ENCODE assay signal across 28 cellular contexts in the genomic region with DNA sequence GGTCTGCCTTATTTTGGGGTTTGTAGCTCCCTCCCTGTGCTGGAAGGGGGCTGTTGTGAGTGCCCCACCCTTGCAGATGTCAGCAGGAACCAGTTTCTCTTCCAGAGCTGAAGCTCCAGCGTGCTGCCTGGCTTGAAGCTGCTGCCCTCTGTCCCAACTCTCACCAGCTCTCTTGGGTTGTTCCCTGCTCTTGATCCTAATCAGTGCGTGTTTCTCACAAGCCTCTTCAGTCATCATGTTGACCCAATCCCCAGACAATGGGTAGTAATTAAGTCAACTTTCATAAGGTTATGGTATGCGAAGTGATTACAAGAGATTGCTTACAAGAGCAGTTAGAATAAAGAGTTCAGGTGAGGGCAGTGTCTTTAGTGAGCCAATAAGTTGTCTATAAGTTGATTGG. TPM values are rescaled to one million over a fixed set of nuclear protein-coding genes. Genes with fewer than 3 reads are reported as not detected.
"Had no signal": no experiment of that assay in that cellular context is flagged by ENCODE, and none has a peak within 500 bp of the region (broad histone marks: within the 10 kb centered on the region; RNA-seq: fewer than 3 reads in every experiment).

No MANE protein-coding gene starts in this region.

- H3K4me3 ChIP-seq: pancreas, prostate gland, right lobe of liver, sigmoid colon, stomach, thoracic aorta, tibial artery, transverse colon, upper lobe of left lung, vagina had no signal

- H3K27me3 ChIP-seq: neutrophil, pancreas, right lobe of liver, sigmoid colon, stomach, tibial artery, transverse colon, upper lobe of left lung, vagina had no signal

- H3K9me3 ChIP-seq: neutrophil, pancreas, prostate gland, right lobe of liver, sigmoid colon, stomach, thoracic aorta, transverse colon, upper lobe of left lung, vagina had no signal

- FAIRE-seq: pancreas, small intestine, urothelium cell line had no signal

- H3K27ac Mint-ChIP-seq: naive thymus-derived CD8-positive, alpha-beta T cell; natural killer cell treated with Interleukin-12 subunit alpha and Interleukin-12 subunit beta and Interleukin-15 and Interleukin-18, amount 100 ng/mL, for 72 hours; nephron progenitor cell; stimulated activated effector memory CD8-positive, alpha-beta T cell treated with anti-CD3 and anti-CD28 coated beads, Interleukin-12 subunit alpha, Interleukin-12 subunit beta, amount 100 ng/mL, for 72 hours; stimulated activated naive B cell treated with anti-CD40 and anti-IgM and Interleukin-4, amounts not matched to agents 10 μg/mL and 1 μg/mL and 100 μg/mL, for 72 hours; stimulated activated naive CD8-positive, alpha-beta T cell treated with anti-CD3 and anti-CD28 coated beads, Interleukin-15, Interleukin-2, amounts not matched to agents 100 ng/mL and 50 ng/mL, for 24 hours had no signal

- H3K36me3 Mint-ChIP-seq: naive thymus-derived CD8-positive, alpha-beta T cell; natural killer cell treated with Interleukin-12 subunit alpha and Interleukin-12 subunit beta and Interleukin-15 and Interleukin-18, amount 100 ng/mL, for 72 hours; stimulated activated effector memory CD8-positive, alpha-beta T cell treated with anti-CD3 and anti-CD28 coated beads, Interleukin-12 subunit alpha, Interleukin-12 subunit beta, amount 100 ng/mL, for 72 hours; stimulated activated naive B cell treated with anti-CD40 and anti-IgM and Interleukin-4, amounts not matched to agents 10 μg/mL and 1 μg/mL and 100 μg/mL, for 72 hours had no signal

- H3K27ac ChIP-seq: neutrophil, pancreas, prostate gland, right lobe of liver, sigmoid colon, stomach, thoracic aorta, tibial artery, transverse colon, upper lobe of left lung, vagina had no signal

- H3K4me3 Mint-ChIP-seq: naive thymus-derived CD8-positive, alpha-beta T cell; natural killer cell treated with Interleukin-12 subunit alpha and Interleukin-12 subunit beta and Interleukin-15 and Interleukin-18, amount 100 ng/mL, for 72 hours; nephron progenitor cell; neural crest cell; stimulated activated effector memory CD8-positive, alpha-beta T cell treated with anti-CD3 and anti-CD28 coated beads, Interleukin-12 subunit alpha, Interleukin-12 subunit beta, amount 100 ng/mL, for 72 hours; stimulated activated naive B cell treated with anti-CD40 and anti-IgM and Interleukin-4, amounts not matched to agents 10 μg/mL and 1 μg/mL and 100 μg/mL, for 72 hours; stimulated activated naive CD8-positive, alpha-beta T cell treated with anti-CD3 and anti-CD28 coated beads, Interleukin-15, Interleukin-2, amounts not matched to agents 100 ng/mL and 50 ng/mL, for 24 hours had no signal

- H3K9me3 Mint-ChIP-seq: natural killer cell treated with Interleukin-12 subunit alpha and Interleukin-12 subunit beta and Interleukin-15 and Interleukin-18, amount 100 ng/mL, for 72 hours; stimulated activated naive CD8-positive, alpha-beta T cell treated with anti-CD3 and anti-CD28 coated beads, Interleukin-15, Interleukin-2, amounts not matched to agents 100 ng/mL and 50 ng/mL, for 24 hours had no signal

- DNase-seq: naive thymus-derived CD8-positive, alpha-beta T cell; nephron progenitor cell; nucleus accumbens; pancreas; right cardiac atrium; right lobe of liver; sigmoid colon; small intestine; stimulated activated CD4-positive, alpha-beta T cell treated with anti-CD3 and anti-CD28 coated beads, Interleukin-15, amount 100 ng/mL, for 24 hours; stimulated activated CD4-positive, alpha-beta T cell treated with anti-CD3 and anti-CD28 coated beads, Interleukin-2, amount 100 ng/mL, for 24 hours; stimulated activated CD4-positive, alpha-beta T cell treated with anti-CD3 and anti-CD28 coated beads, Interleukin-2, amount 100 ng/mL, for 48 hours; stimulated activated CD4-positive, alpha-beta T cell treated with anti-CD3 and anti-CD28 coated beads, Interleukin-4, amount 100 ng/mL, for 24 hours; stimulated activated naive B cell treated with anti-CD40 and anti-IgM and Interleukin-4, amounts not matched to agents 10 μg/mL and 1 μg/mL and 100 μg/mL, for 72 hours; stimulated activated naive CD4-positive, alpha-beta T cell treated with Interleukin-2 at 50 U/mL for 16 hours; stomach; tibial artery; transverse colon; upper lobe of left lung had no signal

- H3K4me1 ChIP-seq: pancreas, prostate gland, right lobe of liver, stomach, tibial artery, transverse colon, vagina had no signal

- H3K27me3 Mint-ChIP-seq: stimulated activated naive CD8-positive, alpha-beta T cell treated with anti-CD3 and anti-CD28 coated beads, Interleukin-15, Interleukin-2, amounts not matched to agents 100 ng/mL and 50 ng/mL, for 24 hours had no signal

- H3K36me3 ChIP-seq: neutrophil, pancreas, prostate gland, right lobe of liver, sigmoid colon, stomach, thoracic aorta, tibial artery, transverse colon, upper lobe of left lung, vagina had no signal

- H3K4me1 Mint-ChIP-seq: nephron progenitor cell; neural crest cell; stimulated activated effector memory CD8-positive, alpha-beta T cell treated with anti-CD3 and anti-CD28 coated beads, Interleukin-12 subunit alpha, Interleukin-12 subunit beta, amount 100 ng/mL, for 72 hours; stimulated activated naive B cell treated with anti-CD40 and anti-IgM and Interleukin-4, amounts not matched to agents 10 μg/mL and 1 μg/mL and 100 μg/mL, for 72 hours had no signal

RNA-seq across cellular contexts. Expression of a gene that starts 57.0 kb away (rescaled TPM):
- total RNA-seq: natural killer cell treated with Interleukin-12 subunit alpha and Interleukin-12 subunit beta and Interleukin-15 and Interleukin-18, amount 100 ng/mL, for 72 hours; pulmonary artery endothelial cell had no signal
